In genomic region chr17:64591944-64592343, GRCh38 we compare ENCODE assay signal across 25 cellular contexts.
"Had no signal": no experiment of that assay in that cellular context is flagged by ENCODE, and none has a peak within 500 bp of the region (broad histone marks: within the 10 kb centered on the region; RNA-seq: fewer than 3 reads in every experiment).

No MANE protein-coding gene starts in this region.

- H3K9me3 ChIP-seq: adrenal gland, ascending aorta, colonic mucosa, psoas muscle, right atrium auricular region, thoracic aorta, vagina had no signal

- H3K4me3 ChIP-seq: adrenal gland, ascending aorta, colonic mucosa, dorsolateral prefrontal cortex, psoas muscle, right atrium auricular region, thoracic aorta, vagina had no signal

- H3K36me3 ChIP-seq: colonic mucosa had no signal

- H3K27ac ChIP-seq: adrenal gland, ascending aorta, brain microvascular endothelial cell, colonic mucosa, dorsolateral prefrontal cortex, psoas muscle, right atrium auricular region, thoracic aorta, vagina had no signal

- H3K9me3 Mint-ChIP-seq: activated naive CD4-positive, alpha-beta T cell treated with anti-CD3 and anti-CD28 coated beads, Interleukin-2, amount 10 ng/mL, durations not matched to agents 7 days and 5 days; activated T-cell treated with anti-CD3 and anti-CD28 coated beads, Interleukin-2, amount 50 U/mL, for 72 hours; effector memory CD8-positive, alpha-beta T cell; naive B cell; T-helper 1 cell treated with Interleukin-12 subunit alpha and Interleukin-12 subunit beta and Interleukin-4 antibody, amounts not matched to agents 30 μg/mL and 1 μg/mL, for 36 hours; type B pancreatic cell had no signal

- ATAC-seq: activated T-cell treated with anti-CD3 and anti-CD28 coated beads, Interleukin-2, amount 50 U/mL, for 72 hours; effector memory CD8-positive, alpha-beta T cell; left ventricle myocardium superior; psoas muscle had no signal

- DNase-seq: activated CD4-positive, alpha-beta T cell treated with anti-CD3 and anti-CD28 coated beads for 4 hours; activated CD4-positive, alpha-beta T cell treated with anti-CD3 and anti-CD28 coated beads, Interleukin-2, amount 50 U/mL, for 48 hours; activated CD4-positive, CD25-positive, alpha-beta regulatory T cell; activated CD8-positive, alpha-beta memory T cell treated with anti-CD3 and anti-CD28 coated beads, Interleukin-2, amount 50 U/mL, for 48 hours; activated effector memory CD4-positive, alpha-beta T cell treated with anti-CD3 and anti-CD28 coated beads, Interleukin-2, amount 50 U/mL, for 16 hours; activated naive CD4-positive, alpha-beta T cell treated with anti-CD3 and anti-CD28 coated beads, Interleukin-2, amount 10 ng/mL, durations not matched to agents 7 days and 5 days; activated T-cell treated with anti-CD3 and anti-CD28 coated beads, Interleukin-2, amount 50 U/mL, for 72 hours; adrenal gland; brain microvascular endothelial cell; colonic mucosa; dorsolateral prefrontal cortex; effector memory CD8-positive, alpha-beta T cell; kidney glomerular epithelial cell; left ventricle myocardium superior; mesenchymal stem cell; naive B cell; psoas muscle; stimulated activated CD4-positive, alpha-beta T cell treated with anti-CD3 and anti-CD28 coated beads, Interleukin-4, amount 100 ng/mL, for 24 hours; stimulated activated naive CD4-positive, alpha-beta T cell treated with Interleukin-2 at 50 U/mL for 16 hours had no signal

- H3K27ac Mint-ChIP-seq: activated naive CD4-positive, alpha-beta T cell treated with anti-CD3 and anti-CD28 coated beads, Interleukin-2, amount 10 ng/mL, durations not matched to agents 7 days and 5 days; activated T-cell treated with anti-CD3 and anti-CD28 coated beads, Interleukin-2, amount 50 U/mL, for 72 hours; T-helper 1 cell treated with Interleukin-12 subunit alpha and Interleukin-12 subunit beta and Interleukin-4 antibody, amounts not matched to agents 30 μg/mL and 1 μg/mL, for 36 hours; type B pancreatic cell had no signal

- H3K27me3 Mint-ChIP-seq: activated naive CD4-positive, alpha-beta T cell treated with anti-CD3 and anti-CD28 coated beads, Interleukin-2, amount 10 ng/mL, durations not matched to agents 7 days and 5 days; effector memory CD8-positive, alpha-beta T cell; naive B cell; type B pancreatic cell had no signal

- H3K4me1 ChIP-seq: ascending aorta, colonic mucosa, psoas muscle, right atrium auricular region, vagina had no signal

- H3K4me3 Mint-ChIP-seq: activated naive CD4-positive, alpha-beta T cell treated with anti-CD3 and anti-CD28 coated beads, Interleukin-2, amount 10 ng/mL, durations not matched to agents 7 days and 5 days; activated T-cell treated with anti-CD3 and anti-CD28 coated beads, Interleukin-2, amount 50 U/mL, for 72 hours; effector memory CD8-positive, alpha-beta T cell; naive B cell; T-helper 1 cell treated with Interleukin-12 subunit alpha and Interleukin-12 subunit beta and Interleukin-4 antibody, amounts not matched to agents 30 μg/mL and 1 μg/mL, for 36 hours; type B pancreatic cell had no signal

- H3K27me3 ChIP-seq: adrenal gland, ascending aorta, brain microvascular endothelial cell, colonic mucosa, dorsolateral prefrontal cortex, right atrium auricular region, vagina had no signal
